8 cellular contexts compared by ENCODE assay signal in the genomic region with DNA sequence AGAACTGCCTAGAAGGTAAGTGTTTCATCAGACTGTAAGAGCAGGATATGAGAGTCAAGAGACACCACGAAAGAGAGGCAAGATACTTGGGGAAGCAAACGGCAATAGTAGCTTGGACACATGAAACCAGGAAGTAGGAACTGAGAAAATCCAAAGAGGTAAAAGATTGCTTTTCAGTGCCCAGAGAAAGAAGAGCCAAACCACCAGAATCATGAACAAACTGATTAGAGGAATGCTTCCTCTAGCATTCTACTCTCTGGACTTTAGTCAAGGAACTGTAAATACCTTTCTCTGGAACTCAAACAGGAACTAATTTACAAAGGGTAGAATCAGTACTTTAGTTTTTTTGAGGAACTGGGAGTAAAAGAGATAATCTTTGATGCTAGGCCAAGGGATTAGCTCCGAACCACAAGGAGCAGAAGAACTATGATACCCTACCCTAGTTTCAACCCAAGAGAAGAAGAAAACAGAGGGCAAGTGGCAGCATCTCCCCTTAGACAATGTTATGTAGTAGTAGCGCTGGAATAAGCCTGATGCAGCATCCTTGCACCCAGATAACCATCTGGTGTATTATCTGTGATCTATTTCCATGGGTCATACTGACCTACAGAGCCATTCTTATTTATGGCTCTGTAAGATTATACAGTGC. TPM values are rescaled to one million over a fixed set of nuclear protein-coding genes. Genes with fewer than 3 reads are reported as not detected.
A peak's percentile ranks its signal among the peaks of the same experiment; 100 is the strongest.
DNase-seq lines count a peak whose midpoint lies in the region; ATAC-seq and TF ChIP-seq lines count a peak whose summit lies in the region.

No MANE protein-coding gene starts in this region.

- H3K4me2 ChIP-seq in OCI-LY1 (ENCODE audit: low read length): no peak overlapping the region; the same call in 1 of the 2 replicates

- no peaks in the 10 kb centered on the region for H3K9me2 ChIP-seq in OCI-LY1 (ENCODE audit: low read depth, low read length)

- no peaks in the 10 kb centered on the region for H3F3A ChIP-seq in OCI-LY1 (ENCODE audit: insufficient read depth, low read length)

- H3K27ac ChIP-seq in OCI-LY1 (ENCODE audit: low read depth, low read length, poor library complexity, severe bottlenecking): peak overlapping the region; percentile 40
- no peak overlapping the region for H3K27ac ChIP-seq in lung (ENCODE audit: low read depth in 1 of 2, low read length in 1 of 2)

- H3K9me3 ChIP-seq in OCI-LY1 (ENCODE audit: low read length): no peaks in the 10 kb centered on the region
- H3K9me3 ChIP-seq in lung (ENCODE audit: control insufficient read depth in 2 of 2, insufficient read depth in 1 of 2, low read length in 1 of 2): no peaks in the 10 kb centered on the region

- ATAC-seq in HG02571 (IDR thresholded peaks at IDR 0.05; ENCODE audit: unreplicated experiment) (peak; percentile 56), lung (ENCODE audit: insufficient read depth, low FRiP score) (peak; percentile 41)
- ATAC-seq in activated CD4-positive, CD25-positive, alpha-beta regulatory T cell treated with anti-CD3 and anti-CD28 coated beads, Interleukin-2, amount 50 U/mL, for 24 hours: no peak

- TF ChIP-seq CTCF in GM12864 (IDR thresholded peaks at IDR 0.05; ENCODE audit: low read depth, low read length, missing control alignments): no peak
- no peak for TF ChIP-seq CTCF in OCI-LY1 (IDR thresholded peaks at IDR 0.05; ENCODE audit: low read length)
- no peak for TF ChIP-seq CTCF in lung (IDR thresholded peaks at IDR 0.05; ENCODE audit: control extremely low read depth, extremely low read depth)

- H2AFZ ChIP-seq in OCI-LY1 (ENCODE audit: low read length): no peak overlapping the region

- peaks cover 30% of the 10 kb centered on the region for H3K79me2 ChIP-seq in OCI-LY1 (ENCODE audit: insufficient read depth, low read length)

- H3K4me3 ChIP-seq in GM12864 (ENCODE audit: low read depth, low read length) (no peak overlapping the region), OCI-LY1 (ENCODE audit: low read depth, low read length, poor library complexity, severe bottlenecking) (no peak overlapping the region), lung (no peak overlapping the region)

- peak; percentile 46 for DNase-seq in GM12864 (ENCODE audit: low read depth)
- no peak for DNase-seq in lung (ENCODE audit: low spot score)
- DNase-seq in NCI-H1092 (lab: John Stamatoyannopoulos, UW): no peak
- DNase-seq in activated CD8-positive, alpha-beta memory T cell treated with anti-CD3 and anti-CD28 coated beads, Interleukin-2, amount 50 U/mL, for 4 hours: no peak
- DNase-seq in stimulated activated CD4-positive, alpha-beta T cell treated with anti-CD3 and anti-CD28 coated beads, Interleukin-15, amount 100 ng/mL, for 24 hours: no peak

- 20 to 42% methylated on average over 4 of the region's 4 CpGs for WGBS in lung, 2 donors

- no peak overlapping the region for H3K9ac ChIP-seq in OCI-LY1 (ENCODE audit: low read length)

- H4K20me1 ChIP-seq in OCI-LY1 (ENCODE audit: insufficient read depth, low read length): no peaks in the 10 kb centered on the region

- no peaks in the 10 kb centered on the region for H3K27me3 ChIP-seq in OCI-LY1 (ENCODE audit: insufficient read depth, low read length)
- H3K27me3 ChIP-seq in lung (ENCODE audit: control insufficient read depth, insufficient read depth): no peaks in the 10 kb centered on the region

- H3K36me3 ChIP-seq in OCI-LY1 (ENCODE audit: insufficient read depth, low read length) (peaks cover 26% of the 10 kb centered on the region; the same call in 1 of the 2 replicates), lung (ENCODE audit: control insufficient read depth in 2 of 2, insufficient read depth in 2 of 2, low read length in 2 of 2) (peaks cover 6 to 7% of the 10 kb centered on the region in 2 donors)

- H3K4me1 ChIP-seq in OCI-LY1 (ENCODE audit: insufficient read depth, low read length, severe bottlenecking): peaks cover 36% of the 10 kb centered on the region
- H3K4me1 ChIP-seq in lung (ENCODE audit: control insufficient read depth in 2 of 2, insufficient read depth in 2 of 2, low read length in 2 of 2): peaks cover 0 to 4% of the 10 kb centered on the region in 2 donors

RNA-seq across cellular contexts. Expression of a gene that starts 41.3 kb away (rescaled TPM):
- total RNA-seq in lung: not detected
- not detected for polyA plus RNA-seq in lung

RNA-seq across cellular contexts. Expression of a gene that starts 47.2 kb away (rescaled TPM):
- 10 to 100 TPM; 29.9 to 65.4 TPM for total RNA-seq in lung
- polyA plus RNA-seq in lung: 10 to 100 TPM; 17.2 to 57.3 TPM

RNA-seq across cellular contexts. Expression of a gene that starts 48.3 kb away (rescaled TPM):
- 10 to 100 TPM; 11.7 to 53.5 TPM for total RNA-seq in lung
- polyA plus RNA-seq in lung: 10 to 100 TPM in 1 of 2 donors, 1 to 10 TPM in 1; 8.1 to 10.9 TPM

Comparison
In these comparisons a context has a peak if more than half of its experiments do, and no peak if none do; other contexts are left out.
1. ATAC-seq: peak in HG02571 (single experiment) and lung (single experiment); none in activated CD4-positive, CD25-positive, alpha-beta regulatory T cell treated with anti-CD3 and anti-CD28 coated beads, Interleukin-2, amount 50 U/mL, for 24 hours (0 of 2).